11 cellular contexts compared by ENCODE assay signal in the genomic region with DNA sequence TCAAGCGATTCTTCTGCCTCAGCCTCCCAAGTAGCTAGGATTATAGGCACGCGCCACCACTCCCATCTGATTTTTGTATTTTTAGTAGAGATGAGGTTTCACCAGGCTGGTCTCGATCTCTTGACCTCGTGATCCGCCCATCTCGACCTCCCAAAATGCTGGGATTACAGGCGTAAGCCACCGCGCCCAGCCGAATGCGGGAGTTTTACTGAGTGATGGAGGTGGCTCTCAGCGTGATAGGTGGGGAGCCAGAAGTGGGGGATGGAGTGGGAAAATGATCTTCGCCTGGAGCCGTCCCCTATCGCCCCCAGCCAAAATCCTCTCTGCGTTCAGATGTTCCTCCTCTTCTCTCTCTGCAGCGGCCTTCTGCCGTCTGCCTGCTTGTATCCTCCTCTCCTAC.
"Had no signal": no experiment of that assay in that cellular context is flagged by ENCODE, and none has a peak within 500 bp of the region (broad histone marks: within the 10 kb centered on the region; RNA-seq: fewer than 3 reads in every experiment).

No MANE protein-coding gene starts in this region.

- ATAC-seq: GM23338, HCT116 had no signal

- H3K9ac ChIP-seq: GM23248 had no signal

- H3K4me2 ChIP-seq: GM23338 had no signal

- FAIRE-seq: H1, H54 had no signal

- H3K27ac ChIP-seq: GM23248 had no signal

- H3K9me3 ChIP-seq: HAP-1 had no signal

- H3K4me3 Mint-ChIP-seq: GM23338, H9, HFFc6 had no signal

- H3K4me3 ChIP-seq: GM23248, GM23338, HAP-1 had no signal

- H2AFZ ChIP-seq: GM23248 had no signal

- H3K36me3 ChIP-seq: HAP-1 had no signal

- H3K4me1 ChIP-seq: HAP-1 had no signal

- H3K4me1 Mint-ChIP-seq: GM23338, H9 had no signal

- DNase-seq: GM23248, GOT3, H7, H9, HCEC 1CT, HFFc6 had no signal

- H3K27ac Mint-ChIP-seq: GM23338, H9, HFFc6 had no signal
